9 cellular contexts compared by ENCODE assay signal in the genomic region with DNA sequence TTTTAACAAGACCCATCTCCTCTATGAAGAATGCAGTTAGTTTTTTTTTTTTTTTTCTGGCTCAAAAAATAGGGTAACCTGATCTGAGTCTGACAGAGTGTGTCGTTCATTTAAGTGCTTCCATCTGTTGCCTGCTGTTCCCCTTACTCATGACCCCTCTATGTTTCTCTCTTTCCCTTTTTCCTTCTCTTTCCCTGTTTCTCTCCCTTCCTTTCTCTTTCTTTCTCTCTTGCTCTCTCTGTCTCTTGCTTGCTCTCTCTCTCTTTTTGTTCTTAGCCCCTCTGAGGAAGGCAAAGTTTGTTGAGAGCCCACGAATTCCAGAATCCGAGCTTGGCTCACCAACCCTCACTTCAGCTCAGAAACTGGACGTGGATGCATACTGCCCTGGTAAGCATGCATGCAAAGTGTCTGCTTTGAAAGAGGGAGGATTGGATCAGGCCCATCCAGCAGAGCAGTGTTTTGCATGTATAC.
DNase-seq lines count a peak whose midpoint lies in the region; FAIRE-seq and TF ChIP-seq lines count a peak whose summit lies in the region.
"Had no signal": no experiment of that assay in that cellular context is flagged by ENCODE, and none has a peak within 500 bp of the region (broad histone marks: within the 10 kb centered on the region; RNA-seq: fewer than 3 reads in every experiment).

No MANE protein-coding gene starts in this region.

- TF ChIP-seq POLR2A in GM12892 (IDR thresholded peaks at IDR 0.05; ENCODE audit: low read depth, low read length): no peak

- H3K4me3 ChIP-seq in choroid plexus epithelial cell (ENCODE audit: low read depth, low read length): no peak overlapping the region

- peak overlapping the region; percentile 97 to 98 (median 97) for H3K27ac Mint-ChIP-seq in nephron

- DNase-seq in DMS 273 (lab: John Stamatoyannopoulos, UW; ENCODE audit: unreplicated experiment) (peak; percentile 87), NCI-H446 treated with DMSO at 0.1 percent for 48 hours (lab: John Stamatoyannopoulos, UW) (peak; percentile 65), choroid plexus epithelial cell (ENCODE audit: low read depth) (peak; percentile 66), GM12892 (ENCODE audit: insufficient read length) (no peak), AG20443 (ENCODE audit: low spot score) (no peak), SHP77 treated with DMSO at 0.1 percent for 48 hours (lab: John Stamatoyannopoulos, UW) (no peak)
- no peak for DNase-seq in effector CD4-positive, alpha-beta T cell
- DNase-seq: MM.1S had no signal

- FAIRE-seq in GM12892 (lab: Jason Lieb, UNC): no peak

- peaks cover 12% of the 10 kb centered on the region for H3K36me3 Mint-ChIP-seq in nephron (ENCODE audit: low read depth)

- TF ChIP-seq CTCF in choroid plexus epithelial cell (conservative IDR thresholded peaks at IDR 0.05; ENCODE audit: low read depth, low read length) (no peak), nephron (IDR thresholded peaks at IDR 0.05; ENCODE audit: unreplicated experiment in 3 of 3) (no peak)

- H3K27me3 Mint-ChIP-seq in nephron (ENCODE audit: low read depth): no peaks in the 10 kb centered on the region

- H3K4me1 Mint-ChIP-seq in nephron: peaks cover 72% of the 10 kb centered on the region

- peaks cover 6% of the 10 kb centered on the region for H3K9me3 Mint-ChIP-seq in nephron

- peak overlapping the region; percentile 75 to 83 (median 83) for H3K4me3 Mint-ChIP-seq in nephron

Comparison
In these comparisons a context has a peak if more than half of its experiments do, and no peak if none do; other contexts are left out.
1. DNase-seq: peak in DMS 273 (single experiment), NCI-H446 treated with DMSO at 0.1 percent for 48 hours (single experiment) and choroid plexus epithelial cell (single experiment); none in GM12892 (single experiment), AG20443 (single experiment), SHP77 treated with DMSO at 0.1 percent for 48 hours (single experiment) and effector CD4-positive, alpha-beta T cell (single experiment).